Comparison of ENCODE assay signal across 1 cellular context in the genomic region with DNA sequence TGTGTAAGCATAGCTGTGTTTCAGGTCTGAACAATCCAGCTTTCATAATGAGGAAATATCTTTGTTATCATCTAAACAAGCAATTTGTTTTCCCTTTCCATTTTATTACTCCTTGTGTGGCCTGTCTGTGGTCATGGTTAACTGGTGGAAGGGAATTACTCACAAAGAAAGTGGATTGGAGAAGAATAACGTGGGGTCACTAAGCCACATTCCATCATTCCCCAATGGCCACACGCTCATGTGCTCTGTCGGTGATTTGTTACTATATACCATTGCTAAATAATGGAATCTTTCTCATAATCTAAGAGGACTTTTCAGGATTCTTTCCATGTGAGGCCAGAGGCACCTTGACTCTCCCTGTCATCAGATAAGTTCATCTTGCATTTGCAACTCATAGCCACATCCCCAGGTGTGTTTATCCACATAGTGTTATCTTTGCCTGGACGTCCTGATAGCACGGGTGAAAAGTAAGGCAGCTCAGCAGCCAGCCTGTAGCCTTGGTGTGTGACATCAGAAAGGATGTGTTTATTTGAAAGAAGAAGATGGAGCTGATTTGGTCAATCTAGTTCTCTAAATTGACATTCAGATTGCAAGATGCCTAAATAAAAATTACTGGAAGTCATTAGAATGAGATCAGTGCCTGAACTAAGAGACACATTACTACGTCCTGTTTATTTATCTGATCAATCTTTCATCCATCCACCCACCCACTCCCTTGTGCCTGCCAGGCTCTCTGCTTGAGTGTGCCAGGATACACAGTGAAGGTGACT.
TF ChIP-seq lines count a peak whose summit lies in the region.

No MANE protein-coding gene starts in this region.

TF ChIP-seq in K562, 482 proteins besides CTCF, POLR2A, EP300 and RAD21 (continued from another document and continues in another):
- TF ChIP-seq, protein P1, sequence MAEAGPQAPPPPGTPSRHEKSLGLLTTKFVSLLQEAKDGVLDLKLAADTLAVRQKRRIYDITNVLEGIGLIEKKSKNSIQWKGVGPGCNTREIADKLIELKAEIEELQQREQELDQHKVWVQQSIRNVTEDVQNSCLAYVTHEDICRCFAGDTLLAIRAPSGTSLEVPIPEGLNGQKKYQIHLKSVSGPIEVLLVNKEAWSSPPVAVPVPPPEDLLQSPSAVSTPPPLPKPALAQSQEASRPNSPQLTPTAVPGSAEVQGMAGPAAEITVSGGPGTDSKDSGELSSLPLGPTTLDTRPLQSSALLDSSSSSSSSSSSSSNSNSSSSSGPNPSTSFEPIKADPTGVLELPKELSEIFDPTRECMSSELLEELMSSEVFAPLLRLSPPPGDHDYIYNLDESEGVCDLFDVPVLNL (CRISPR knock-in tag; IDR thresholded peaks at IDR 0.05; ENCODE audit: low read depth), result no peak
- TF ChIP-seq ERF (CRISPR knock-in tag; IDR thresholded peaks at IDR 0.05) (peak; percentile 49; the same call in 1 of the 2 replicates), PTBP1 (IDR thresholded peaks at IDR 0.05; ENCODE audit: low read depth, low read length) (no peak), SMARCA4 (IDR thresholded peaks at IDR 0.05) (peak; percentile 39; the same call in 1 of the 2 replicates), ZNF79 (CRISPR knock-in tag; IDR thresholded peaks at IDR 0.05; ENCODE audit: low read depth) (no peak), ZNF354B (CRISPR knock-in tag; IDR thresholded peaks at IDR 0.05) (no peak), POLR2AphosphoS2 (IDR thresholded peaks at IDR 0.05; ENCODE audit: low read length) (no peak), HOXB6 (CRISPR knock-in tag; IDR thresholded peaks at IDR 0.05; ENCODE audit: borderline replicate concordance) (no peak), SOX6 (IDR thresholded peaks at IDR 0.05) (peak; percentile 69), TCFL5 (CRISPR knock-in tag; conservative IDR thresholded peaks at IDR 0.05) (0 out of 2 replicates have a peak, but pooled peaks have one; percentile 15), ZNF253 (CRISPR knock-in tag; conservative IDR thresholded peaks at IDR 0.05) (no peak), HDAC2 (IDR thresholded peaks at IDR 0.05) (no peak), PHF20 (IDR thresholded peaks at IDR 0.05; ENCODE audit: partially characterized antibody) (no peak), NFRKB (IDR thresholded peaks at IDR 0.05; ENCODE audit: low read depth) (no peak), CBFA2T2 (conservative IDR thresholded peaks at IDR 0.05) (peak; percentile 68), MBD2 (IDR thresholded peaks at IDR 0.05; ENCODE audit: borderline replicate concordance, low read depth) (peak; percentile 16; the same call in 1 of the 2 replicates), RFX5 (IDR thresholded peaks at IDR 0.05; ENCODE audit: low read depth, low read length) (no peak), NFIC (IDR thresholded peaks at IDR 0.05) (no peak), ZNF274 (IDR thresholded peaks at IDR 0.05; ENCODE audit: borderline replicate concordance, low read depth, low read length) (no peak), FOXA3 (CRISPR knock-in tag; conservative IDR thresholded peaks at IDR 0.05 in 1 of 2, IDR thresholded peaks at IDR 0.05 in 1 of 2) (0 out of 4 replicates have a peak, but pooled peaks of 1 of the 2 experiments have one; percentile 12), NCOA4 (IDR thresholded peaks at IDR 0.05; ENCODE audit: partially characterized antibody) (no peak), ZNF232 (CRISPR knock-in tag; IDR thresholded peaks at IDR 0.05) (no peak), TCF7 (IDR thresholded peaks at IDR 0.05; ENCODE audit: borderline replicate concordance) (no peak), ZNF583 (CRISPR knock-in tag; IDR thresholded peaks at IDR 0.05) (no peak), MCM5 (IDR thresholded peaks at IDR 0.05; ENCODE audit: low read depth) (no peak), TAL1 (IDR thresholded peaks at IDR 0.05) (peak; percentile 65), RHOXF2B (CRISPR knock-in tag; conservative IDR thresholded peaks at IDR 0.05) (no peak), ZNF76 (CRISPR knock-in tag; IDR thresholded peaks at IDR 0.05; ENCODE audit: borderline replicate concordance) (0 out of 2 replicates have a peak, but pooled peaks have one; percentile 65), HIVEP1 (CRISPR knock-in tag; IDR thresholded peaks at IDR 0.05) (no peak), SIRT6 (IDR thresholded peaks at IDR 0.05; ENCODE audit: low read depth, low read length) (no peak), ZSCAN29 (IDR thresholded peaks at IDR 0.05) (no peak), KHSRP (IDR thresholded peaks at IDR 0.05) (no peak), STAT5A (IDR thresholded peaks at IDR 0.05; ENCODE audit: borderline replicate concordance, low read length) (peak; percentile 54; the same call in 1 of the 2 replicates), PCBP1 (IDR thresholded peaks at IDR 0.05; ENCODE audit: low read depth, low read length, poor library complexity, severe bottlenecking) (no peak), DMBX1 (CRISPR knock-in tag; IDR thresholded peaks at IDR 0.05; ENCODE audit: borderline replicate concordance) (peak; percentile 71), SRSF7 (optimal IDR thresholded peaks at IDR 0.05; ENCODE audit: low read depth, low read length) (no peak), ZEB2 (IDR thresholded peaks at IDR 0.05) (peak; percentile 82)
- TF ChIP-seq, protein P2, sequence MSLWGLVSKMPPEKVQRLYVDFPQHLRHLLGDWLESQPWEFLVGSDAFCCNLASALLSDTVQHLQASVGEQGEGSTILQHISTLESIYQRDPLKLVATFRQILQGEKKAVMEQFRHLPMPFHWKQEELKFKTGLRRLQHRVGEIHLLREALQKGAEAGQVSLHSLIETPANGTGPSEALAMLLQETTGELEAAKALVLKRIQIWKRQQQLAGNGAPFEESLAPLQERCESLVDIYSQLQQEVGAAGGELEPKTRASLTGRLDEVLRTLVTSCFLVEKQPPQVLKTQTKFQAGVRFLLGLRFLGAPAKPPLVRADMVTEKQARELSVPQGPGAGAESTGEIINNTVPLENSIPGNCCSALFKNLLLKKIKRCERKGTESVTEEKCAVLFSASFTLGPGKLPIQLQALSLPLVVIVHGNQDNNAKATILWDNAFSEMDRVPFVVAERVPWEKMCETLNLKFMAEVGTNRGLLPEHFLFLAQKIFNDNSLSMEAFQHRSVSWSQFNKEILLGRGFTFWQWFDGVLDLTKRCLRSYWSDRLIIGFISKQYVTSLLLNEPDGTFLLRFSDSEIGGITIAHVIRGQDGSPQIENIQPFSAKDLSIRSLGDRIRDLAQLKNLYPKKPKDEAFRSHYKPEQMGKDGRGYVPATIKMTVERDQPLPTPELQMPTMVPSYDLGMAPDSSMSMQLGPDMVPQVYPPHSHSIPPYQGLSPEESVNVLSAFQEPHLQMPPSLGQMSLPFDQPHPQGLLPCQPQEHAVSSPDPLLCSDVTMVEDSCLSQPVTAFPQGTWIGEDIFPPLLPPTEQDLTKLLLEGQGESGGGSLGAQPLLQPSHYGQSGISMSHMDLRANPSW (CRISPR knock-in tag; IDR thresholded peaks at IDR 0.05), result no peak
- TF ChIP-seq, protein P3, sequence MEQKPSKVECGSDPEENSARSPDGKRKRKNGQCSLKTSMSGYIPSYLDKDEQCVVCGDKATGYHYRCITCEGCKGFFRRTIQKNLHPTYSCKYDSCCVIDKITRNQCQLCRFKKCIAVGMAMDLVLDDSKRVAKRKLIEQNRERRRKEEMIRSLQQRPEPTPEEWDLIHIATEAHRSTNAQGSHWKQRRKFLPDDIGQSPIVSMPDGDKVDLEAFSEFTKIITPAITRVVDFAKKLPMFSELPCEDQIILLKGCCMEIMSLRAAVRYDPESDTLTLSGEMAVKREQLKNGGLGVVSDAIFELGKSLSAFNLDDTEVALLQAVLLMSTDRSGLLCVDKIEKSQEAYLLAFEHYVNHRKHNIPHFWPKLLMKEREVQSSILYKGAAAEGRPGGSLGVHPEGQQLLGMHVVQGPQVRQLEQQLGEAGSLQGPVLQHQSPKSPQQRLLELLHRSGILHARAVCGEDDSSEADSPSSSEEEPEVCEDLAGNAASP (IDR thresholded peaks at IDR 0.05), result no peak
- TF ChIP-seq, protein P4, sequence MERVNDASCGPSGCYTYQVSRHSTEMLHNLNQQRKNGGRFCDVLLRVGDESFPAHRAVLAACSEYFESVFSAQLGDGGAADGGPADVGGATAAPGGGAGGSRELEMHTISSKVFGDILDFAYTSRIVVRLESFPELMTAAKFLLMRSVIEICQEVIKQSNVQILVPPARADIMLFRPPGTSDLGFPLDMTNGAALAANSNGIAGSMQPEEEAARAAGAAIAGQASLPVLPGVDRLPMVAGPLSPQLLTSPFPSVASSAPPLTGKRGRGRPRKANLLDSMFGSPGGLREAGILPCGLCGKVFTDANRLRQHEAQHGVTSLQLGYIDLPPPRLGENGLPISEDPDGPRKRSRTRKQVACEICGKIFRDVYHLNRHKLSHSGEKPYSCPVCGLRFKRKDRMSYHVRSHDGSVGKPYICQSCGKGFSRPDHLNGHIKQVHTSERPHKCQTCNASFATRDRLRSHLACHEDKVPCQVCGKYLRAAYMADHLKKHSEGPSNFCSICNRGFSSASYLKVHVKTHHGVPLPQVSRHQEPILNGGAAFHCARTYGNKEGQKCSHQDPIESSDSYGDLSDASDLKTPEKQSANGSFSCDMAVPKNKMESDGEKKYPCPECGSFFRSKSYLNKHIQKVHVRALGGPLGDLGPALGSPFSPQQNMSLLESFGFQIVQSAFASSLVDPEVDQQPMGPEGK (CRISPR knock-in tag; IDR thresholded peaks at IDR 0.05; ENCODE audit: borderline replicate concordance), result no peak
- TF ChIP-seq, protein P5, sequence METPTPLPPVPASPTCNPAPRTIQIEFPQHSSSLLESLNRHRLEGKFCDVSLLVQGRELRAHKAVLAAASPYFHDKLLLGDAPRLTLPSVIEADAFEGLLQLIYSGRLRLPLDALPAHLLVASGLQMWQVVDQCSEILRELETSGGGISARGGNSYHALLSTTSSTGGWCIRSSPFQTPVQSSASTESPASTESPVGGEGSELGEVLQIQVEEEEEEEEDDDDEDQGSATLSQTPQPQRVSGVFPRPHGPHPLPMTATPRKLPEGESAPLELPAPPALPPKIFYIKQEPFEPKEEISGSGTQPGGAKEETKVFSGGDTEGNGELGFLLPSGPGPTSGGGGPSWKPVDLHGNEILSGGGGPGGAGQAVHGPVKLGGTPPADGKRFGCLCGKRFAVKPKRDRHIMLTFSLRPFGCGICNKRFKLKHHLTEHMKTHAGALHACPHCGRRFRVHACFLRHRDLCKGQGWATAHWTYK (CRISPR knock-in tag; IDR thresholded peaks at IDR 0.05), result peak; percentile 30; the same call in 1 of the 2 replicates
- TF ChIP-seq, protein P6, sequence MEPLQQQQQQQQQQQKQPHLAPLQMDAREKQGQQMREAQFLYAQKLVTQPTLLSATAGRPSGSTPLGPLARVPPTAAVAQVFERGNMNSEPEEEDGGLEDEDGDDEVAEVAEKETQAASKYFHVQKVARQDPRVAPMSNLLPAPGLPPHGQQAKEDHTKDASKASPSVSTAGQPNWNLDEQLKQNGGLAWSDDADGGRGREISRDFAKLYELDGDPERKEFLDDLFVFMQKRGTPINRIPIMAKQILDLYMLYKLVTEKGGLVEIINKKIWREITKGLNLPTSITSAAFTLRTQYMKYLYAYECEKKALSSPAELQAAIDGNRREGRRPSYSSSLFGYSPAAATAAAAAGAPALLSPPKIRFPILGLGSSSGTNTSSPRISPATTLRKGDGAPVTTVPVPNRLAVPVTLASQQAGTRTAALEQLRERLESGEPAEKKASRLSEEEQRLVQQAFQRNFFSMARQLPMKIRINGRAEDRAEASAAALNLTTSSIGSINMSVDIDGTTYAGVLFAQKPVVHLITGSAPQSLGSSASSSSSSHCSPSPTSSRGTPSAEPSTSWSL (CRISPR knock-in tag; IDR thresholded peaks at IDR 0.05; ENCODE audit: borderline replicate concordance), result no peak
- TF ChIP-seq, protein P7, sequence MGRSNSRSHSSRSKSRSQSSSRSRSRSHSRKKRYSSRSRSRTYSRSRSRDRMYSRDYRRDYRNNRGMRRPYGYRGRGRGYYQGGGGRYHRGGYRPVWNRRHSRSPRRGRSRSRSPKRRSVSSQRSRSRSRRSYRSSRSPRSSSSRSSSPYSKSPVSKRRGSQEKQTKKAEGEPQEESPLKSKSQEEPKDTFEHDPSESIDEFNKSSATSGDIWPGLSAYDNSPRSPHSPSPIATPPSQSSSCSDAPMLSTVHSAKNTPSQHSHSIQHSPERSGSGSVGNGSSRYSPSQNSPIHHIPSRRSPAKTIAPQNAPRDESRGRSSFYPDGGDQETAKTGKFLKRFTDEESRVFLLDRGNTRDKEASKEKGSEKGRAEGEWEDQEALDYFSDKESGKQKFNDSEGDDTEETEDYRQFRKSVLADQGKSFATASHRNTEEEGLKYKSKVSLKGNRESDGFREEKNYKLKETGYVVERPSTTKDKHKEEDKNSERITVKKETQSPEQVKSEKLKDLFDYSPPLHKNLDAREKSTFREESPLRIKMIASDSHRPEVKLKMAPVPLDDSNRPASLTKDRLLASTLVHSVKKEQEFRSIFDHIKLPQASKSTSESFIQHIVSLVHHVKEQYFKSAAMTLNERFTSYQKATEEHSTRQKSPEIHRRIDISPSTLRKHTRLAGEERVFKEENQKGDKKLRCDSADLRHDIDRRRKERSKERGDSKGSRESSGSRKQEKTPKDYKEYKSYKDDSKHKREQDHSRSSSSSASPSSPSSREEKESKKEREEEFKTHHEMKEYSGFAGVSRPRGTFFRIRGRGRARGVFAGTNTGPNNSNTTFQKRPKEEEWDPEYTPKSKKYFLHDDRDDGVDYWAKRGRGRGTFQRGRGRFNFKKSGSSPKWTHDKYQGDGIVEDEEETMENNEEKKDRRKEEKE (IDR thresholded peaks at IDR 0.05; ENCODE audit: borderline replicate concordance in 1 of 2, control insufficient read depth in 1 of 2, low read depth in 2 of 2, low read length in 1 of 2), result no peak
- TF ChIP-seq, protein P8, sequence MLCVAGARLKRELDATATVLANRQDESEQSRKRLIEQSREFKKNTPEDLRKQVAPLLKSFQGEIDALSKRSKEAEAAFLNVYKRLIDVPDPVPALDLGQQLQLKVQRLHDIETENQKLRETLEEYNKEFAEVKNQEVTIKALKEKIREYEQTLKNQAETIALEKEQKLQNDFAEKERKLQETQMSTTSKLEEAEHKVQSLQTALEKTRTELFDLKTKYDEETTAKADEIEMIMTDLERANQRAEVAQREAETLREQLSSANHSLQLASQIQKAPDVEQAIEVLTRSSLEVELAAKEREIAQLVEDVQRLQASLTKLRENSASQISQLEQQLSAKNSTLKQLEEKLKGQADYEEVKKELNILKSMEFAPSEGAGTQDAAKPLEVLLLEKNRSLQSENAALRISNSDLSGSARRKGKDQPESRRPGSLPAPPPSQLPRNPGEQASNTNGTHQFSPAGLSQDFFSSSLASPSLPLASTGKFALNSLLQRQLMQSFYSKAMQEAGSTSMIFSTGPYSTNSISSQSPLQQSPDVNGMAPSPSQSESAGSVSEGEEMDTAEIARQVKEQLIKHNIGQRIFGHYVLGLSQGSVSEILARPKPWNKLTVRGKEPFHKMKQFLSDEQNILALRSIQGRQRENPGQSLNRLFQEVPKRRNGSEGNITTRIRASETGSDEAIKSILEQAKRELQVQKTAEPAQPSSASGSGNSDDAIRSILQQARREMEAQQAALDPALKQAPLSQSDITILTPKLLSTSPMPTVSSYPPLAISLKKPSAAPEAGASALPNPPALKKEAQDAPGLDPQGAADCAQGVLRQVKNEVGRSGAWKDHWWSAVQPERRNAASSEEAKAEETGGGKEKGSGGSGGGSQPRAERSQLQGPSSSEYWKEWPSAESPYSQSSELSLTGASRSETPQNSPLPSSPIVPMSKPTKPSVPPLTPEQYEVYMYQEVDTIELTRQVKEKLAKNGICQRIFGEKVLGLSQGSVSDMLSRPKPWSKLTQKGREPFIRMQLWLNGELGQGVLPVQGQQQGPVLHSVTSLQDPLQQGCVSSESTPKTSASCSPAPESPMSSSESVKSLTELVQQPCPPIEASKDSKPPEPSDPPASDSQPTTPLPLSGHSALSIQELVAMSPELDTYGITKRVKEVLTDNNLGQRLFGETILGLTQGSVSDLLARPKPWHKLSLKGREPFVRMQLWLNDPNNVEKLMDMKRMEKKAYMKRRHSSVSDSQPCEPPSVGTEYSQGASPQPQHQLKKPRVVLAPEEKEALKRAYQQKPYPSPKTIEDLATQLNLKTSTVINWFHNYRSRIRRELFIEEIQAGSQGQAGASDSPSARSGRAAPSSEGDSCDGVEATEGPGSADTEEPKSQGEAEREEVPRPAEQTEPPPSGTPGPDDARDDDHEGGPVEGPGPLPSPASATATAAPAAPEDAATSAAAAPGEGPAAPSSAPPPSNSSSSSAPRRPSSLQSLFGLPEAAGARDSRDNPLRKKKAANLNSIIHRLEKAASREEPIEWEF (CRISPR knock-in tag; IDR thresholded peaks at IDR 0.05), result no peak
